Comparison of ENCODE assay signal across 1 cellular context in the genomic region with DNA sequence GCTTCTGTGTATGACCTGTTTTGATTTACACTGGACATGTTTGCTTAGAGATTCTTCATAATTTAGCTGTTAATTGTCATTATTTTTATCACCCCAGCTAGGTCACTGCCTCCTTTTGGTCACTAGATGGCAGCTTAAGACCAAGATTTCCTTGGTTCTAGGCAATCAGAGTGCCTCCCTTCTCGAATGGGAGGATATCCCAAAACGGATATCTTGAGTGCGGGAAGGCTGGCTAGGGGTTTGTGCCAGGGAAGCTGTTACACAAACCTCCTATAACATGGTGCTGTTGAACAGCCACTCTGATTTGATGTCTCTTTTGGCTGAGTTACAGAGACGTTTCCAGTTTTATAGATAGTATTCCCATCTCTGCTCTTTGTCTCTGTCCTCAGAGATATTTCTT.
TF ChIP-seq lines count a peak whose summit lies in the region.

No MANE protein-coding gene starts in this region.

TF ChIP-seq in K562, 482 proteins besides CTCF, POLR2A, EP300 and RAD21 (continued from another document):
- TF ChIP-seq ZNF24 (IDR thresholded peaks at IDR 0.05) (no peak), TEAD1 (CRISPR knock-in tag; IDR thresholded peaks at IDR 0.05) (no peak)
